20 cellular contexts compared by ENCODE assay signal in the genomic region with DNA sequence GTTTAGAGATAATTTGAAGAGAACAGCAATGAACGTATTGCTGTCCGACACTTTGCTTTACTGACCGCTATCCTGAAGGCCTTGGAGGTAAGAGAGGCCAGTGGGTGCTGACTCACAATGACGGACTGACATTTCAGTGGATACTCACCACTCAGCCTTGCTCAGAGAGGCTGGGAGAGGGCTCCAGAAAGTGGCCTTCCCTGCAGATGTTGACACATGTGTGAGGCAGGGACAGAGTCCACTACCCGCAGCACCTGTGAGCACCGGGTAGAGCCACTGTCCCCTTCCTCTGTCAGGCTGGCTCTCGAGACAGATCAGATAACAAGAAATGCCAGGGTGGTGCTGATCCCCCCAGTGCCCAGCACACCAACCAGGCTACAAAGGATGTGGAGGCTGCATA.
A peak's percentile ranks its signal among the peaks of the same experiment; 100 is the strongest.
DNase-seq lines count a peak whose midpoint lies in the region; ATAC-seq lines count a peak whose summit lies in the region.
"Had no signal": no experiment of that assay in that cellular context is flagged by ENCODE, and none has a peak within 500 bp of the region (broad histone marks: within the 10 kb centered on the region; RNA-seq: fewer than 3 reads in every experiment).

No MANE protein-coding gene starts in this region.

- H4K12ac ChIP-seq in trophoblast cell (ENCODE audit: low read depth, low read length), result no peak overlapping the region

- in situ Hi-C loops in KBM-7 (cut with MboI; ENCODE audit: low pct_unique_long_range_greater_than_20kb, low sequenced_read_pairs), result no loop called here

- H4K91ac ChIP-seq in trophoblast cell (ENCODE audit: low read depth, low read length), result no peak overlapping the region

- no peak overlapping the region for H2BK120ac ChIP-seq in trophoblast cell (ENCODE audit: insufficient read depth, low read length, poor library complexity)

- H3K9ac ChIP-seq in trophoblast cell (ENCODE audit: low read length), result no peak overlapping the region
- H3K9ac ChIP-seq: GM23248 had no signal

- peak overlapping the region; percentile 2 for H2BK12ac ChIP-seq in trophoblast cell (ENCODE audit: low read length)

- no CpG with 5 or more reads among the region's 7 CpGs for WGBS in trophoblast cell (ENCODE audit: extremely low coverage, insufficient coverage, insufficient read length)

- H3K4me2 ChIP-seq in trophoblast cell (ENCODE audit: low read length), result no peak overlapping the region
- H3K4me2 ChIP-seq: A549 had no signal

- H3K4me3 ChIP-seq in trophoblast cell (ENCODE audit: low read depth, low read length), result no peak overlapping the region
- H3K4me3 ChIP-seq: A549, GM12878, GM23248, HAP-1, K562 had no signal

- DNase-seq in Daoy (ENCODE audit: low read depth) (peak; percentile 13), RKO (ENCODE audit: low spot score) (peak; percentile 24), islet precursor cell (peak; percentile 70), trophoblast cell (peak; percentile 13 to 31), KBM-7 (no peak), COLO668 (lab: John Stamatoyannopoulos, UW; ENCODE audit: unreplicated experiment) (no peak)
- DNase-seq: AML-193; CD4-positive, alpha-beta T cell; DMS153; DMS79; GM23248; IMR-90 had no signal

- no peak overlapping the region for H3K4ac ChIP-seq in trophoblast cell (ENCODE audit: low read depth, low read length)

- no peak overlapping the region for H2BK5ac ChIP-seq in trophoblast cell (ENCODE audit: low read depth, low read length, poor library complexity)

- no peak overlapping the region for H2AFZ ChIP-seq in trophoblast cell (ENCODE audit: insufficient read depth, low read length, poor library complexity)
- H2AFZ ChIP-seq: GM23248 had no signal

- no peak overlapping the region for H2AK5ac ChIP-seq in trophoblast cell (ENCODE audit: low read length)

- peak overlapping the region; percentile 45 for H3K14ac ChIP-seq in trophoblast cell (ENCODE audit: low read length)

- no peaks in the 10 kb centered on the region for H3K36me3 ChIP-seq in trophoblast cell (ENCODE audit: control insufficient read depth in 1 of 2, insufficient read depth in 2 of 2, low read length in 2 of 2)
- H3K36me3 ChIP-seq: HAP-1 had no signal

- H3K79me2 ChIP-seq in trophoblast cell (ENCODE audit: control insufficient read depth, insufficient read depth, low read length, poor library complexity), result no peaks in the 10 kb centered on the region

- H3K23ac ChIP-seq in trophoblast cell (ENCODE audit: low read length), result no peak overlapping the region

- H3K9me3 ChIP-seq in trophoblast cell (ENCODE audit: insufficient read depth, low read depth, low read length), result no peaks in the 10 kb centered on the region
- H3K9me3 ChIP-seq: A549, HAP-1 had no signal

- no peak overlapping the region for H3K27ac ChIP-seq in trophoblast cell (ENCODE audit: low read depth, low read length)
- H3K27ac ChIP-seq: 22Rv1, A549, C4-2B, GM23248, HL-60 had no signal

- peaks cover 5% of the 10 kb centered on the region for H3K79me1 ChIP-seq in trophoblast cell (ENCODE audit: low read length)

- no peaks in the 10 kb centered on the region for H3K27me3 ChIP-seq in trophoblast cell (ENCODE audit: insufficient read depth, low read length)

- H3K18ac ChIP-seq in trophoblast cell (ENCODE audit: low read length), result no peak overlapping the region

- peaks cover 17 to 19% of the 10 kb centered on the region in 2 experiments for H3K4me1 ChIP-seq in trophoblast cell (ENCODE audit: control insufficient read depth in 1 of 2, insufficient read depth in 2 of 2, low read length in 2 of 2)
- H3K4me1 ChIP-seq: HAP-1 had no signal

- ATAC-seq in HG02678 (IDR thresholded peaks at IDR 0.05; ENCODE audit: unreplicated experiment), result no peak
- ATAC-seq: A549, GM12878, K562 had no signal

- H4K8ac ChIP-seq in trophoblast cell (ENCODE audit: low read depth, low read length), result no peak overlapping the region

Comparison
In these comparisons a context has a peak if more than half of its experiments do, and no peak if none do; other contexts are left out.
1. DNase-seq: peak in Daoy (single experiment), RKO (single experiment), islet precursor cell (single experiment) and trophoblast cell (2 of 2); none in KBM-7 (single experiment) and COLO668 (single experiment).